20 cellular contexts compared by ENCODE assay signal in genomic region chr19:47615714-47616113, GRCh38. TPM values are rescaled to one million over a fixed set of nuclear protein-coding genes. Genes with fewer than 3 reads are reported as not detected.
DNase-seq lines count a peak whose midpoint lies in the region; ATAC-seq and TF ChIP-seq lines count a peak whose summit lies in the region.
"Had no signal": no experiment of that assay in that cellular context is flagged by ENCODE, and none has a peak within 500 bp of the region (broad histone marks: within the 10 kb centered on the region; RNA-seq: fewer than 3 reads in every experiment).

No MANE protein-coding gene starts in this region.

- H3K27me3 Mint-ChIP-seq in activated T-cell treated with anti-CD3 and anti-CD28 coated beads, Interleukin-2, amount 50 U/mL, for 24 hours: no peaks in the 10 kb centered on the region
- no peaks in the 10 kb centered on the region for H3K27me3 Mint-ChIP-seq in activated T-cell treated with anti-CD3 and anti-CD28 coated beads, Interleukin-2, amount 50 U/mL, for 4 hours (ENCODE audit: low read depth)
- no peaks in the 10 kb centered on the region for H3K27me3 Mint-ChIP-seq in stimulated activated memory B cell treated with anti-CD40 and anti-IgM and Interleukin-4, amounts not matched to agents 10 μg/mL and 1 μg/mL and 100 μg/mL, for 72 hours

- TF ChIP-seq POLR2A in Peyer's patch (IDR thresholded peaks at IDR 0.05): no peak

- peaks cover 20% of the 10 kb centered on the region for H3K36me3 Mint-ChIP-seq in activated T-cell treated with anti-CD3 and anti-CD28 coated beads, Interleukin-2, amount 50 U/mL, for 24 hours (ENCODE audit: low read depth)
- peaks cover 18% of the 10 kb centered on the region for H3K36me3 Mint-ChIP-seq in activated T-cell treated with anti-CD3 and anti-CD28 coated beads, Interleukin-2, amount 50 U/mL, for 4 hours (ENCODE audit: insufficient read depth)
- peaks cover 16% of the 10 kb centered on the region for H3K36me3 Mint-ChIP-seq in stimulated activated memory B cell treated with anti-CD40 and anti-IgM and Interleukin-4, amounts not matched to agents 10 μg/mL and 1 μg/mL and 100 μg/mL, for 72 hours

- no peaks in the 10 kb centered on the region for H3K9me3 ChIP-seq in Peyer's patch
- H3K9me3 ChIP-seq: SK-N-SH, thyroid gland had no signal

- H3K4me1 ChIP-seq in Peyer's patch: peaks cover 0 to 49% (median 6%) of the 10 kb centered on the region in 4 donors

- H3K4me1 Mint-ChIP-seq in activated T-cell treated with anti-CD3 and anti-CD28 coated beads, Interleukin-2, amount 50 U/mL, for 24 hours (ENCODE audit: low read depth): peaks cover 50% of the 10 kb centered on the region
- peaks cover 37% of the 10 kb centered on the region for H3K4me1 Mint-ChIP-seq in activated T-cell treated with anti-CD3 and anti-CD28 coated beads, Interleukin-2, amount 50 U/mL, for 4 hours (ENCODE audit: low read depth)
- H3K4me1 Mint-ChIP-seq in stimulated activated memory B cell treated with anti-CD40 and anti-IgM and Interleukin-4, amounts not matched to agents 10 μg/mL and 1 μg/mL and 100 μg/mL, for 72 hours: peaks cover 61% of the 10 kb centered on the region

- intact Hi-C loops in dorsolateral prefrontal cortex (cut with DNase I): no loop called here

- DNase-seq in activated T-cell treated with anti-CD3 and anti-CD28 coated beads, Interleukin-2, amount 50 U/mL, for 24 hours: no peak
- no peak for DNase-seq in activated T-cell treated with anti-CD3 and anti-CD28 coated beads, Interleukin-2, amount 50 U/mL, for 4 hours
- peak; percentile 16 to 85 (median 68) for DNase-seq in dorsolateral prefrontal cortex
- DNase-seq in midbrain (lab: John Stamatoyannopoulos, UW): peak; percentile 85
- no peak for DNase-seq in activated CD4-positive, alpha-beta T cell treated with anti-CD3 and anti-CD28 coated beads, Interleukin-2, amount 50 U/mL, for 48 hours
- no peak for DNase-seq in SW 1271 (lab: John Stamatoyannopoulos, UW)
- no peak for DNase-seq in Peyer's patch
- DNase-seq: activated CD4-positive, CD25-positive, alpha-beta regulatory T cell treated with anti-CD3 and anti-CD28 coated beads, Interleukin-2, amount 50 U/mL, for 72 hours; activated effector memory CD4-positive, alpha-beta T cell treated with Interleukin-2 at 50 U/mL for 16 hours; amniotic stem cell; DMS79 treated with DMSO at 0.1 percent for 48 hours; GOT3; NCI-H1436 treated with DMSO at 0.1 percent for 48 hours; SK-N-SH; T1000; thyroid gland had no signal

- H3K27ac ChIP-seq in dorsolateral prefrontal cortex (peak overlapping the region; percentile 40 to 97 (median 90)), Peyer's patch (no peak overlapping the region)
- H3K27ac ChIP-seq: 22Rv1, thyroid gland had no signal

- H3K4me3 Mint-ChIP-seq in activated T-cell treated with anti-CD3 and anti-CD28 coated beads, Interleukin-2, amount 50 U/mL, for 24 hours: no peak overlapping the region
- H3K4me3 Mint-ChIP-seq in activated T-cell treated with anti-CD3 and anti-CD28 coated beads, Interleukin-2, amount 50 U/mL, for 4 hours: no peak overlapping the region
- H3K4me3 Mint-ChIP-seq in stimulated activated memory B cell treated with anti-CD40 and anti-IgM and Interleukin-4, amounts not matched to agents 10 μg/mL and 1 μg/mL and 100 μg/mL, for 72 hours: no peak overlapping the region

- peak overlapping the region; percentile 6 for H3K27ac Mint-ChIP-seq in activated T-cell treated with anti-CD3 and anti-CD28 coated beads, Interleukin-2, amount 50 U/mL, for 24 hours
- H3K27ac Mint-ChIP-seq in stimulated activated memory B cell treated with anti-CD40 and anti-IgM and Interleukin-4, amounts not matched to agents 10 μg/mL and 1 μg/mL and 100 μg/mL, for 72 hours: peak overlapping the region; percentile 23

- no peaks in the 10 kb centered on the region for H3K9me3 Mint-ChIP-seq in activated T-cell treated with anti-CD3 and anti-CD28 coated beads, Interleukin-2, amount 50 U/mL, for 24 hours
- no peaks in the 10 kb centered on the region for H3K9me3 Mint-ChIP-seq in activated T-cell treated with anti-CD3 and anti-CD28 coated beads, Interleukin-2, amount 50 U/mL, for 4 hours
- H3K9me3 Mint-ChIP-seq in stimulated activated memory B cell treated with anti-CD40 and anti-IgM and Interleukin-4, amounts not matched to agents 10 μg/mL and 1 μg/mL and 100 μg/mL, for 72 hours: no peaks in the 10 kb centered on the region

- H3K27me3 ChIP-seq in dorsolateral prefrontal cortex (no peaks in the 10 kb centered on the region), Peyer's patch (no peaks in the 10 kb centered on the region)
- H3K27me3 ChIP-seq: thyroid gland had no signal

- H3K4me3 ChIP-seq in dorsolateral prefrontal cortex: peak overlapping the region in 1 of 59 donors; percentile 5
- no peak overlapping the region for H3K4me3 ChIP-seq in Peyer's patch
- H3K4me3 ChIP-seq: thyroid gland had no signal

- TF ChIP-seq CTCF in dorsolateral prefrontal cortex (IDR thresholded peaks at IDR 0.05 in 54 of 56, conservative IDR thresholded peaks at IDR 0.05 in 2 of 56; ENCODE audit: low read depth in 1 of 56, partially characterized antibody in 56 of 56) (peak in 4 of 56 donors; percentile 10 to 33 (median 18)), Peyer's patch (IDR thresholded peaks at IDR 0.05) (no peak)

- no peak for ATAC-seq in activated T-cell treated with anti-CD3 and anti-CD28 coated beads, Interleukin-2, amount 50 U/mL, for 4 hours
- ATAC-seq in stimulated activated memory B cell treated with anti-CD40 and anti-IgM and Interleukin-4, amounts not matched to agents 10 μg/mL and 1 μg/mL and 100 μg/mL, for 72 hours: no peak

- H3K36me3 ChIP-seq in Peyer's patch: no peaks in the 10 kb centered on the region
- H3K36me3 ChIP-seq: thyroid gland had no signal

RNA-seq across cellular contexts. Expression of gene BICRA, which starts 6.8 kb away (rescaled TPM):
- total RNA-seq in activated T-cell treated with anti-CD3 and anti-CD28 coated beads, Interleukin-2, amount 50 U/mL, for 4 hours: 10 to 100 TPM; 11.8 to 16.3 (median 11.9) TPM
- total RNA-seq in dorsolateral prefrontal cortex: 10 to 100 TPM; 14.1 to 34.9 (median 22.9) TPM
- total RNA-seq in Peyer's patch: 10 to 100 TPM in 3 of 4 donors, 1 to 10 TPM in 1; 8.2 to 14.9 (median 13.3) TPM

RNA-seq across cellular contexts. Expression of gene ZNF541, which starts 42.8 kb away (rescaled TPM):
- under 1 TPM; 0.11 to 0.22 (median 0.13) TPM for total RNA-seq in activated T-cell treated with anti-CD3 and anti-CD28 coated beads, Interleukin-2, amount 50 U/mL, for 4 hours
- total RNA-seq in dorsolateral prefrontal cortex: 1 to 10 TPM in 85 of 120 experiments, under 1 TPM in 35; 0.50 to 4.5 (median 1.3) TPM
- not detected for total RNA-seq in Peyer's patch
- total RNA-seq: activated CD8-positive, alpha-beta memory T cell treated with anti-CD3 and anti-CD28 coated beads for 36 hours; chondrocyte had no signal

Comparison
In these comparisons a context has a peak if more than half of its experiments do, and no peak if none do; other contexts are left out.
1. DNase-seq: peak in dorsolateral prefrontal cortex (10 of 10) and midbrain (single experiment); none in activated T-cell treated with anti-CD3 and anti-CD28 coated beads, Interleukin-2, amount 50 U/mL, for 24 hours (single experiment), activated T-cell treated with anti-CD3 and anti-CD28 coated beads, Interleukin-2, amount 50 U/mL, for 4 hours (single experiment), activated CD4-positive, alpha-beta T cell treated with anti-CD3 and anti-CD28 coated beads, Interleukin-2, amount 50 U/mL, for 48 hours (0 of 2), SW 1271 (0 of 2) and Peyer's patch (0 of 3).
2. H3K27ac ChIP-seq: peak in dorsolateral prefrontal cortex (59 of 59); none in Peyer's patch (0 of 4).